Comparison of ENCODE assay signal across 1 cellular context in the genomic region with DNA sequence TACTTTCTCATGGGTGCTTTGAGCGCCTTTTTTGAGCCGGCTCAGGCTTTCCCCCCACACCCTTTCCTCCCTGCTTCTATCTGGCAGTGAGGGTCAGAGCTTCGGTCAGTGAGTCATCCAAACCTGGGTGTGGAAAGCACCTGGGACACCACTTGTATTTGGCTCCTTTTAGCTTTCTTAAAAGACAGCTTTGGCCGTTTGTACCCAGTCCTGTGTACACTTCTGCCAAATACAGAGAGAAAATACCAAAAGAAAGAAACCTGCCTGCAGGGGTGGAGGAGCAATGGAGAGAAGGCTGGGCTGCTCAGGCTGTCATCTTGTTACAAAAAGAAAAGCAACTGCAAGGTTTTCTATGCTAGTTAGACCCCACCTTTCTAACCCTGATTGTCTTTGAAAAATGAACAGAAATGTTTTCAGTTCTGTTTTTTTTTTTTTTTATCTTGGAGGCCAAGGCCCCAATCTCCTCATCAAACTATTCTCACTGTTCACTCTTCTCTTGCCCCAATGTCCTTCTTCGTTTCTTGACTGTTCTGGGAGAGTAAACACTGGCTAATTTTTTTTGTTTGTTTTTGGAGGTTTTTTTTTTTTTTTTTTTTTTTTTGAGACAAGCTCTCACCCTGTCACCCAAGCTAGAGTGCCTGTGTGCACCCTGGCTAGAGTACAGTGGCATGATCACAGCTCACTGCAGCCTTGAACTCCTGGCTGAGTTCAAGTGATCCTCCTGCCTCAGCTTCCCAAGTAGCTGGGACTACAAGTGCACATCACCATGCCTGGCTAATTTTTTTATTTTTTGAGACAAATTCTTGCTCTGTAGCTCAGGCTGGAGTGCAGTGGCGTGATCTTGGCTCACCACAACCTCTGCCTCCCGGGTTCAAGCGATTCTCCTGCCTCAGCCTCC.
A peak's percentile ranks its signal among the peaks of the same experiment; 100 is the strongest.
TF ChIP-seq lines count a peak whose summit lies in the region.

No MANE protein-coding gene starts in this region.

TF ChIP-seq in K562, 482 proteins besides CTCF, POLR2A, EP300 and RAD21 (continued from another document and continues in another):
- TF ChIP-seq, protein P1, sequence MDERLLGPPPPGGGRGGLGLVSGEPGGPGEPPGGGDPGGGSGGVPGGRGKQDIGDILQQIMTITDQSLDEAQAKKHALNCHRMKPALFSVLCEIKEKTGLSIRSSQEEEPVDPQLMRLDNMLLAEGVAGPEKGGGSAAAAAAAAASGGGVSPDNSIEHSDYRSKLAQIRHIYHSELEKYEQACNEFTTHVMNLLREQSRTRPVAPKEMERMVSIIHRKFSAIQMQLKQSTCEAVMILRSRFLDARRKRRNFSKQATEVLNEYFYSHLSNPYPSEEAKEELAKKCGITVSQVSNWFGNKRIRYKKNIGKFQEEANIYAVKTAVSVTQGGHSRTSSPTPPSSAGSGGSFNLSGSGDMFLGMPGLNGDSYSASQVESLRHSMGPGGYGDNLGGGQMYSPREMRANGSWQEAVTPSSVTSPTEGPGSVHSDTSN (CRISPR knock-in tag; IDR thresholded peaks at IDR 0.05; ENCODE audit: low read depth): no peak
- TF ChIP-seq, protein P1 (tag; conservative IDR thresholded peaks at IDR 0.05; ENCODE audit: low read depth): no peak
- TF ChIP-seq KLF1 (tag; IDR thresholded peaks at IDR 0.05): no peak
- TF ChIP-seq ZSCAN29 (IDR thresholded peaks at IDR 0.05): no peak
- TF ChIP-seq ZNF507 (tag; conservative IDR thresholded peaks at IDR 0.05): no peak
- no peak for TF ChIP-seq ZC3H4 (CRISPR knock-in tag; IDR thresholded peaks at IDR 0.05; ENCODE audit: borderline replicate concordance)
- no peak for TF ChIP-seq ZFP1 (CRISPR knock-in tag; IDR thresholded peaks at IDR 0.05)
- TF ChIP-seq RFX1 (IDR thresholded peaks at IDR 0.05): no peak
- TF ChIP-seq FOXJ2 (tag; IDR thresholded peaks at IDR 0.05): no peak
- TF ChIP-seq, protein P2, sequence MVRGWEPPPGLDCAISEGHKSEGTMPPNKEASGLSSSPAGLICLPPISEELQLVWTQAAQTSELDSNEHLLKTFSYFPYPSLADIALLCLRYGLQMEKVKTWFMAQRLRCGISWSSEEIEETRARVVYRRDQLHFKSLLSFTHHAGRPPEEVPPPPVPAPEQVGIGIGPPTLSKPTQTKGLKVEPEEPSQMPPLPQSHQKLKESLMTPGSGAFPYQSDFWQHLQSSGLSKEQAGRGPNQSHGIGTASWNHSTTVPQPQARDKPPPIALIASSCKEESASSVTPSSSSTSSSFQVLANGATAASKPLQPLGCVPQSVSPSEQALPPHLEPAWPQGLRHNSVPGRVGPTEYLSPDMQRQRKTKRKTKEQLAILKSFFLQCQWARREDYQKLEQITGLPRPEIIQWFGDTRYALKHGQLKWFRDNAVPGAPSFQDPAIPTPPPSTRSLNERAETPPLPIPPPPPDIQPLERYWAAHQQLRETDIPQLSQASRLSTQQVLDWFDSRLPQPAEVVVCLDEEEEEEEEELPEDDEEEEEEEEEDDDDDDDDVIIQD (CRISPR knock-in tag; IDR thresholded peaks at IDR 0.05): no peak
- no peak for TF ChIP-seq OTX1 (CRISPR knock-in tag; IDR thresholded peaks at IDR 0.05)
- 0 out of 2 replicates have a peak, but pooled peaks have one; percentile 8 for TF ChIP-seq CREM (IDR thresholded peaks at IDR 0.05; ENCODE audit: low read depth)
- peak in 1 of 2 experiments; percentile 26; a peak in 1 of 3 replicates for TF ChIP-seq CBX3 (IDR thresholded peaks at IDR 0.05; ENCODE audit: borderline replicate concordance in 1 of 2, low read length in 2 of 2)
- TF ChIP-seq SUPT5H (IDR thresholded peaks at IDR 0.05): no peak
- TF ChIP-seq DPF2 (IDR thresholded peaks at IDR 0.05): peak; percentile 74
- TF ChIP-seq, protein P3, sequence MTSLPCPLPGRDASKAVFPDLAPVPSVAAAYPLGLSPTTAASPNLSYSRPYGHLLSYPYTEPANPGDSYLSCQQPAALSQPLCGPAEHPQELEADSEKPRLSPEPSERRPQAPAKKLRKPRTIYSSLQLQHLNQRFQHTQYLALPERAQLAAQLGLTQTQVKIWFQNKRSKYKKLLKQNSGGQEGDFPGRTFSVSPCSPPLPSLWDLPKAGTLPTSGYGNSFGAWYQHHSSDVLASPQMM (CRISPR knock-in tag; IDR thresholded peaks at IDR 0.05): no peak
- TF ChIP-seq FOXK1 (CRISPR knock-in tag; IDR thresholded peaks at IDR 0.05; ENCODE audit: borderline replicate concordance): no peak
- no peak for TF ChIP-seq ERF (CRISPR knock-in tag; IDR thresholded peaks at IDR 0.05)
- no peak for TF ChIP-seq NCOA1 (IDR thresholded peaks at IDR 0.05; ENCODE audit: low read depth)
- TF ChIP-seq MEF2D (tag; conservative IDR thresholded peaks at IDR 0.05; ENCODE audit: low read depth): no peak
- TF ChIP-seq, protein P4, sequence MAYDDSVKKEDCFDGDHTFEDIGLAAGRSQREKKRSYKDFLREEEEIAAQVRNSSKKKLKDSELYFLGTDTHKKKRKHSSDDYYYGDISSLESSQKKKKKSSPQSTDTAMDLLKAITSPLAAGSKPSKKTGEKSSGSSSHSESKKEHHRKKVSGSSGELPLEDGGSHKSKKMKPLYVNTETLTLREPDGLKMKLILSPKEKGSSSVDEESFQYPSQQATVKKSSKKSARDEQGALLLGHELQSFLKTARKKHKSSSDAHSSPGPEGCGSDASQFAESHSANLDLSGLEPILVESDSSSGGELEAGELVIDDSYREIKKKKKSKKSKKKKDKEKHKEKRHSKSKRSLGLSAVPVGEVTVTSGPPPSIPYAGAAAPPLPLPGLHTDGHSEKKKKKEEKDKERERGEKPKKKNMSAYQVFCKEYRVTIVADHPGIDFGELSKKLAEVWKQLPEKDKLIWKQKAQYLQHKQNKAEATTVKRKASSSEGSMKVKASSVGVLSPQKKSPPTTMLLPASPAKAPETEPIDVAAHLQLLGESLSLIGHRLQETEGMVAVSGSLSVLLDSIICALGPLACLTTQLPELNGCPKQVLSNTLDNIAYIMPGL (CRISPR knock-in tag; IDR thresholded peaks at IDR 0.05): no peak
- TF ChIP-seq CTBP1 (IDR thresholded peaks at IDR 0.05; ENCODE audit: borderline replicate concordance): 0 out of 2 replicates have a peak, but pooled peaks have one; percentile 5
- peak; percentile 69; the same call in 1 of the 2 replicates for TF ChIP-seq ZEB2 (IDR thresholded peaks at IDR 0.05)
- TF ChIP-seq, protein P5, sequence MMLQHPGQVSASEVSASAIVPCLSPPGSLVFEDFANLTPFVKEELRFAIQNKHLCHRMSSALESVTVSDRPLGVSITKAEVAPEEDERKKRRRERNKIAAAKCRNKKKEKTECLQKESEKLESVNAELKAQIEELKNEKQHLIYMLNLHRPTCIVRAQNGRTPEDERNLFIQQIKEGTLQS (IDR thresholded peaks at IDR 0.05): peak; percentile 82
- TF ChIP-seq, protein P5 (CRISPR knock-in tag; conservative IDR thresholded peaks at IDR 0.05): no peak
- no peak for TF ChIP-seq SRSF7 (optimal IDR thresholded peaks at IDR 0.05; ENCODE audit: low read depth, low read length)
- TF ChIP-seq SMAD1 (IDR thresholded peaks at IDR 0.05; ENCODE audit: low read depth, low read length, partially characterized antibody): no peak
- no peak for TF ChIP-seq FOXA3 (CRISPR knock-in tag; conservative IDR thresholded peaks at IDR 0.05 in 1 of 2, IDR thresholded peaks at IDR 0.05 in 1 of 2)
- no peak for TF ChIP-seq BDP1 (IDR thresholded peaks at IDR 0.05; ENCODE audit: insufficient read depth, insufficient read length)
- TF ChIP-seq ZNF695 (CRISPR knock-in tag; IDR thresholded peaks at IDR 0.05): no peak
- TF ChIP-seq, protein P6, sequence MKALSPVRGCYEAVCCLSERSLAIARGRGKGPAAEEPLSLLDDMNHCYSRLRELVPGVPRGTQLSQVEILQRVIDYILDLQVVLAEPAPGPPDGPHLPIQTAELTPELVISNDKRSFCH (CRISPR knock-in tag; IDR thresholded peaks at IDR 0.05): no peak
- TF ChIP-seq, protein P6 (tag; IDR thresholded peaks at IDR 0.05): no peak
- no peak for TF ChIP-seq GATAD2B (IDR thresholded peaks at IDR 0.05; ENCODE audit: borderline replicate concordance)
- TF ChIP-seq SMARCA4 (IDR thresholded peaks at IDR 0.05): 0 out of 2 replicates have a peak, but pooled peaks have one; percentile 46
- no peak for TF ChIP-seq EHMT2 (IDR thresholded peaks at IDR 0.05)
- TF ChIP-seq, protein P7, sequence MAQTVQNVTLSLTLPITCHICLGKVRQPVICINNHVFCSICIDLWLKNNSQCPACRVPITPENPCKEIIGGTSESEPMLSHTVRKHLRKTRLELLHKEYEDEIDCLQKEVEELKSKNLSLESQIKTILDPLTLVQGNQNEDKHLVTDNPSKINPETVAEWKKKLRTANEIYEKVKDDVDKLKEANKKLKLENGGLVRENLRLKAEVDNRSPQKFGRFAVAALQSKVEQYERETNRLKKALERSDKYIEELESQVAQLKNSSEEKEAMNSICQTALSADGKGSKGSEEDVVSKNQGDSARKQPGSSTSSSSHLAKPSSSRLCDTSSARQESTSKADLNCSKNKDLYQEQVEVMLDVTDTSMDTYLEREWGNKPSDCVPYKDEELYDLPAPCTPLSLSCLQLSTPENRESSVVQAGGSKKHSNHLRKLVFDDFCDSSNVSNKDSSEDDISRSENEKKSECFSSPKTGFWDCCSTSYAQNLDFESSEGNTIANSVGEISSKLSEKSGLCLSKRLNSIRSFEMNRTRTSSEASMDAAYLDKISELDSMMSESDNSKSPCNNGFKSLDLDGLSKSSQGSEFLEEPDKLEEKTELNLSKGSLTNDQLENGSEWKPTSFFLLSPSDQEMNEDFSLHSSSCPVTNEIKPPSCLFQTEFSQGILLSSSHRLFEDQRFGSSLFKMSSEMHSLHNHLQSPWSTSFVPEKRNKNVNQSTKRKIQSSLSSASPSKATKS (CRISPR knock-in tag; IDR thresholded peaks at IDR 0.05): no peak
- no peak for TF ChIP-seq ZBTB7A (IDR thresholded peaks at IDR 0.05; ENCODE audit: borderline replicate concordance, control insufficient read depth, low read depth, low read length)
- 0 out of 2 replicates have a peak, but pooled peaks have one; percentile 56 for TF ChIP-seq SMARCE1 (IDR thresholded peaks at IDR 0.05)
- TF ChIP-seq NELFE (IDR thresholded peaks at IDR 0.05; ENCODE audit: insufficient read depth, insufficient read length): no peak
- TF ChIP-seq ZNF584 (CRISPR knock-in tag; IDR thresholded peaks at IDR 0.05; ENCODE audit: low read depth): no peak
- TF ChIP-seq HMG20B (CRISPR knock-in tag; IDR thresholded peaks at IDR 0.05): no peak
- no peak for TF ChIP-seq SIX5 (IDR thresholded peaks at IDR 0.05; ENCODE audit: borderline replicate concordance in 1 of 2, insufficient read depth in 1 of 2, low read depth in 1 of 2, low read length in 2 of 2)
- TF ChIP-seq SRF (CRISPR knock-in tag; IDR thresholded peaks at IDR 0.05): peak in 1 of 2 experiments; percentile 20; a peak in 1 of 4 replicates
- no peak for TF ChIP-seq PHB (CRISPR knock-in tag; IDR thresholded peaks at IDR 0.05)
- no peak for TF ChIP-seq ZBTB17 (CRISPR knock-in tag; IDR thresholded peaks at IDR 0.05)
- TF ChIP-seq MAZ (CRISPR knock-in tag; conservative IDR thresholded peaks at IDR 0.05 in 1 of 2, IDR thresholded peaks at IDR 0.05 in 1 of 2): peak in 1 of 2 experiments; percentile 36; a peak in 1 of 4 replicates
- no peak for TF ChIP-seq HEY1 (CRISPR knock-in tag; IDR thresholded peaks at IDR 0.05; ENCODE audit: borderline replicate concordance)
- TF ChIP-seq FOS (IDR thresholded peaks at IDR 0.05; ENCODE audit: extremely low read depth, insufficient read length): peak; percentile 7
- TF ChIP-seq, protein P8, sequence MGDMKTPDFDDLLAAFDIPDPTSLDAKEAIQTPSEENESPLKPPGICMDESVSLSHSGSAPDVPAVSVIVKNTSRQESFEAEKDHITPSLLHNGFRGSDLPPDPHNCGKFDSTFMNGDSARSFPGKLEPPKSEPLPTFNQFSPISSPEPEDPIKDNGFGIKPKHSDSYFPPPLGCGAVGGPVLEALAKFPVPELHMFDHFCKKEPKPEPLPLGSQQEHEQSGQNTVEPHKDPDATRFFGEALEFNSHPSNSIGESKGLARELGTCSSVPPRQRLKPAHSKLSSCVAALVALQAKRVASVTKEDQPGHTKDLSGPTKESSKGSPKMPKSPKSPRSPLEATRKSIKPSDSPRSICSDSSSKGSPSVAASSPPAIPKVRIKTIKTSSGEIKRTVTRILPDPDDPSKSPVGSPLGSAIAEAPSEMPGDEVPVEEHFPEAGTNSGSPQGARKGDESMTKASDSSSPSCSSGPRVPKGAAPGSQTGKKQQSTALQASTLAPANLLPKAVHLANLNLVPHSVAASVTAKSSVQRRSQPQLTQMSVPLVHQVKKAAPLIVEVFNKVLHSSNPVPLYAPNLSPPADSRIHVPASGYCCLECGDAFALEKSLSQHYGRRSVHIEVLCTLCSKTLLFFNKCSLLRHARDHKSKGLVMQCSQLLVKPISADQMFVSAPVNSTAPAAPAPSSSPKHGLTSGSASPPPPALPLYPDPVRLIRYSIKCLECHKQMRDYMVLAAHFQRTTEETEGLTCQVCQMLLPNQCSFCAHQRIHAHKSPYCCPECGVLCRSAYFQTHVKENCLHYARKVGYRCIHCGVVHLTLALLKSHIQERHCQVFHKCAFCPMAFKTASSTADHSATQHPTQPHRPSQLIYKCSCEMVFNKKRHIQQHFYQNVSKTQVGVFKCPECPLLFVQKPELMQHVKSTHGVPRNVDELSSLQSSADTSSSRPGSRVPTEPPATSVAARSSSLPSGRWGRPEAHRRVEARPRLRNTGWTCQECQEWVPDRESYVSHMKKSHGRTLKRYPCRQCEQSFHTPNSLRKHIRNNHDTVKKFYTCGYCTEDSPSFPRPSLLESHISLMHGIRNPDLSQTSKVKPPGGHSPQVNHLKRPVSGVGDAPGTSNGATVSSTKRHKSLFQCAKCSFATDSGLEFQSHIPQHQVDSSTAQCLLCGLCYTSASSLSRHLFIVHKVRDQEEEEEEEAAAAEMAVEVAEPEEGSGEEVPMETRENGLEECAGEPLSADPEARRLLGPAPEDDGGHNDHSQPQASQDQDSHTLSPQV (IDR thresholded peaks at IDR 0.05): no peak
- TF ChIP-seq ZNF696 (CRISPR knock-in tag; conservative IDR thresholded peaks at IDR 0.05): no peak
- no peak for TF ChIP-seq POLR2H (tag; IDR thresholded peaks at IDR 0.05; ENCODE audit: low read depth)
- TF ChIP-seq JUN (IDR thresholded peaks at IDR 0.05; ENCODE audit: borderline replicate concordance, low read depth, low read length): peak; percentile 71; the same call in 1 of the 2 replicates
- TF ChIP-seq JUN (CRISPR knock-in tag; IDR thresholded peaks at IDR 0.05; ENCODE audit: borderline replicate concordance): no peak
- TF ChIP-seq CBX5 (IDR thresholded peaks at IDR 0.05; ENCODE audit: borderline replicate concordance, low read depth): no peak
- peak; percentile 92 for TF ChIP-seq JUND (IDR thresholded peaks at IDR 0.05; ENCODE audit: borderline replicate concordance, low read depth, low read length)
- TF ChIP-seq JUND (tag; IDR thresholded peaks at IDR 0.05; ENCODE audit: borderline replicate concordance, low read depth, low read length): peak; percentile 88; the same call in 1 of the 3 replicates
